Comparison of ENCODE assay signal across 17 cellular contexts in the genomic region with DNA sequence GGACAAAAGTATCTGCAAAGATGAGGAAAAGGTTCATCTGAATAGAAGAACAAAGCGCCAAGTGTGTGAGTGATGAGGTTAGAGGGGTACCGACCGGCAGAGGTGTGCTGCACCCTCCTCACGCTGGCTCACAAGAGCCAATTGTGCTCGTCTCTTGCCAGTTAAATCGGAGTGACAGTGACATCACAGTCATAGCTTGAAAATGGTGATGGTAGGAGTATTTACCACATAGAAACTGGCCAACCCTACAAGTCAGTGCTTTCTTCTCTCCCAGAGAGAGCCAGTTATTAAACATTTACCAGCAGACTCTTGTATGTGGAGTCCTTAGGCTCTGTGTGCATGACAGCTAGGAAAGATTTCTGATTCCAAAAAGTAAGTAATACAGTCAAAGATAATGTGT. TPM values are rescaled to one million over a fixed set of nuclear protein-coding genes. Genes with fewer than 3 reads are reported as not detected.
DNase-seq lines count a peak whose midpoint lies in the region; ATAC-seq lines count a peak whose summit lies in the region.
"Had no signal": no experiment of that assay in that cellular context is flagged by ENCODE, and none has a peak within 500 bp of the region (broad histone marks: within the 10 kb centered on the region; RNA-seq: fewer than 3 reads in every experiment).

No MANE protein-coding gene starts in this region.

- H3K36me3 Mint-ChIP-seq in activated CD8-positive, alpha-beta memory T cell treated with anti-CD3 and anti-CD28 coated beads, Interleukin-2, amount 10 ng/mL, durations not matched to agents 7 days and 5 days: no peaks in the 10 kb centered on the region

- DNase-seq in Caki2 (ENCODE audit: low read depth): peak; percentile 36
- DNase-seq in activated CD8-positive, alpha-beta memory T cell treated with anti-CD3 and anti-CD28 coated beads, Interleukin-2, amount 10 ng/mL, durations not matched to agents 7 days and 5 days: no peak
- no peak for DNase-seq in NCI-H2107 treated with DMSO at 0.1 percent for 48 hours (lab: John Stamatoyannopoulos, UW; ENCODE audit: unreplicated experiment)
- DNase-seq in central memory CD4-positive, alpha-beta T cell: no peak
- no peak for DNase-seq in nucleus accumbens (lab: John Stamatoyannopoulos, UW)
- DNase-seq: activated CD4-positive, CD25-positive, alpha-beta regulatory T cell treated with anti-CD3 and anti-CD28 coated beads, Interleukin-2, amount 50 U/mL, for 72 hours; body of pancreas; heart left ventricle; NCI-H1092; NCI-H524; retina; SK-N-SH had no signal

- no peaks in the 10 kb centered on the region for H3K9me3 Mint-ChIP-seq in activated CD8-positive, alpha-beta memory T cell treated with anti-CD3 and anti-CD28 coated beads, Interleukin-2, amount 10 ng/mL, durations not matched to agents 7 days and 5 days (ENCODE audit: low read depth)

- H3K4me3 Mint-ChIP-seq in activated CD8-positive, alpha-beta memory T cell treated with anti-CD3 and anti-CD28 coated beads, Interleukin-2, amount 10 ng/mL, durations not matched to agents 7 days and 5 days: no peak overlapping the region

- in situ Hi-C loops in Caki2 (cut with HindIII; ENCODE audit: low pct_unique_long_range_greater_than_20kb, low sequenced_read_pairs): no loop called here

- CTCF ChIA-PET in activated CD8-positive, alpha-beta memory T cell treated with anti-CD3 and anti-CD28 coated beads, Interleukin-2, amount 10 ng/mL, durations not matched to agents 7 days and 5 days (lab: Charles Lee): no interaction called here

- ATAC-seq in GM19351 (IDR thresholded peaks at IDR 0.05; ENCODE audit: unreplicated experiment) (peak; percentile 35), HG02678 (IDR thresholded peaks at IDR 0.05; ENCODE audit: unreplicated experiment) (peak; percentile 82), HG03460 (IDR thresholded peaks at IDR 0.05; ENCODE audit: unreplicated experiment) (peak; percentile 81)
- no peak for ATAC-seq in activated CD8-positive, alpha-beta memory T cell treated with anti-CD3 and anti-CD28 coated beads, Interleukin-2, amount 10 ng/mL, durations not matched to agents 7 days and 5 days
- ATAC-seq: body of pancreas, heart left ventricle had no signal

- H3K4me1 Mint-ChIP-seq in activated CD8-positive, alpha-beta memory T cell treated with anti-CD3 and anti-CD28 coated beads, Interleukin-2, amount 10 ng/mL, durations not matched to agents 7 days and 5 days: no peaks in the 10 kb centered on the region

- no peak overlapping the region for H3K27ac Mint-ChIP-seq in activated CD8-positive, alpha-beta memory T cell treated with anti-CD3 and anti-CD28 coated beads, Interleukin-2, amount 10 ng/mL, durations not matched to agents 7 days and 5 days

- H3K27me3 Mint-ChIP-seq in activated CD8-positive, alpha-beta memory T cell treated with anti-CD3 and anti-CD28 coated beads, Interleukin-2, amount 10 ng/mL, durations not matched to agents 7 days and 5 days: peaks cover 6% of the 10 kb centered on the region

RNA-seq across cellular contexts. Expression of a gene that starts 32.4 kb away (rescaled TPM):
- total RNA-seq in Caki2 (2014; rRNA removed; shearing (Covaris generic); ENCODE audit: low replicate concordance): not detected in 2 replicates
- total RNA-seq in activated CD8-positive, alpha-beta memory T cell treated with anti-CD3 and anti-CD28 coated beads, Interleukin-2, amount 10 ng/mL, durations not matched to agents 7 days and 5 days: not detected
- total RNA-seq: body of pancreas, heart left ventricle, lung microvascular endothelial cell, suprapubic skin had no signal

RNA-seq across cellular contexts. Expression of a gene that starts 34.5 kb away (rescaled TPM):
- total RNA-seq in Caki2 (2014; rRNA removed; shearing (Covaris generic); ENCODE audit: low replicate concordance): not detected in 2 replicates
- not detected for total RNA-seq in activated CD8-positive, alpha-beta memory T cell treated with anti-CD3 and anti-CD28 coated beads, Interleukin-2, amount 10 ng/mL, durations not matched to agents 7 days and 5 days
- total RNA-seq: body of pancreas, heart left ventricle, lung microvascular endothelial cell, suprapubic skin had no signal
